1 cellular context compared by ENCODE assay signal in the genomic region with DNA sequence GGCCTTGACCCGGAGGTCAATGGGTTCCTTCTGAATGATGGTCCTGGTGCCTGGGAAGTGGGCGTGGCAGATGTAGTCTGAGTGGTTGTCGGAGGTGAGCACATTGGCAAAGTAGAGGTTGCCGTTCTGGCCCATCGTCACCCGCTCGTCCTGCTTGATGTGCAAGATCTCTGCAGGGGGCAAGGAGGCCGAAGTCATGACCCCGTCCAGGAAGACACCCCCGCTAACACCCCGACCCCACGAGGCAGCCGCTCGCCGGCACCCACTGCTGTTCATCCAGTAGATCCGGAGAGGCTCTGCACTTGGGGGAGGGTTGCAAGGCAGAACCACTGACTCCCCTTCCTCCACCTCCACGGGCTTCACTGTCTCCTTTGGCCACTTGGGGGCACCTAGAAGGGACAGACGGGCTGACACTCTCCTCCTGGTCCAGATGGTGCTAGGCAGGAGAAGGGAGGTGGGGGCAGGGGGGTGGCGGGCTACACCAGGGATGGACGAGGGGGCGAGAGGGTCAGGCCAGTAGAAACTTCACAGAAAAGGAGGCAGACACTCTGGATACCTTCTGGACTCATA.
TF ChIP-seq lines count a peak whose summit lies in the region.

No MANE protein-coding gene starts in this region.

TF ChIP-seq in HCT116, 20 proteins besides CTCF, POLR2A, EP300 and RAD21:
- no peak for TF ChIP-seq CEBPB (IDR thresholded peaks at IDR 0.05; ENCODE audit: low read depth)
- TF ChIP-seq ZNF274 (IDR thresholded peaks at IDR 0.05; ENCODE audit: low read depth, low read length): no peak
- no peak for TF ChIP-seq EZH2phosphoT487 (IDR thresholded peaks at IDR 0.05; ENCODE audit: borderline replicate concordance)
- no peak for TF ChIP-seq REST (IDR thresholded peaks at IDR 0.05; ENCODE audit: low read depth)
- TF ChIP-seq ELF1 (IDR thresholded peaks at IDR 0.05; ENCODE audit: borderline replicate concordance, low read depth): no peak
- no peak for TF ChIP-seq TCF7L2 (IDR thresholded peaks at IDR 0.05; ENCODE audit: borderline replicate concordance, extremely low read depth, insufficient read depth, insufficient read length)
- no peak for TF ChIP-seq EZH2 (IDR thresholded peaks at IDR 0.05)
- TF ChIP-seq, protein P1, sequence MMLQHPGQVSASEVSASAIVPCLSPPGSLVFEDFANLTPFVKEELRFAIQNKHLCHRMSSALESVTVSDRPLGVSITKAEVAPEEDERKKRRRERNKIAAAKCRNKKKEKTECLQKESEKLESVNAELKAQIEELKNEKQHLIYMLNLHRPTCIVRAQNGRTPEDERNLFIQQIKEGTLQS (IDR thresholded peaks at IDR 0.05): no peak
- no peak for TF ChIP-seq SP1 (IDR thresholded peaks at IDR 0.05; ENCODE audit: low read depth)
